Comparison of ENCODE assay signal across 8 cellular contexts in the genomic region with DNA sequence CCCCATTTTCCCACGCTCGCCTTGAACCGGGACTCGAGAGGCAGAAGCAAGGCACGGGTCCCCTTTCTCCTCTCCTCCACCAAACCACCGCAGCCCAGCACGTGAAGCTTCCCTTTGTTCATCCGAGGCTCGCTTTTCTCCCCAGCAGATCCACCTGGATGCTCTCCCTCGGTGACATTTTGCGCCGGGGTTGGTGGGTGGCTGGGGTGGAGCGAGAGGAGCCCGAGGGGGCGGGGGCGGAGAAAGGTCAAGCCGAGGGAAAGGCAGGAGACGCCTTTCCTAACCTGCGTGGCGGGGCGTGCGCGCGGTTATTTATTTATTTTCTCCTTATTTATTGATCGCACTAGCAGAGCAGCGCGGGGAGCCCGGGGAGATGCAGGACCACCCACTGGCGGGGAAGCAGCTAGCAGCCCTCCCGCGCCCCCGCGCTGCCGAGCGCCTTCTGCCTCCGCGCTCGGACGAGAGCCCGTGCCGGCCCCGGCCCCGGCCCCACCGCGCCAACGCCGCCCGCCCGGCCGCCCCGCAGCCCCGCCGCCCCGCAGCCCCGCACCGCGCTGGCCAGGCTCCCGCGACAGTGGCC.
A peak's percentile ranks its signal among the peaks of the same experiment; 100 is the strongest.
DNase-seq lines count a peak whose midpoint lies in the region; ATAC-seq and TF ChIP-seq lines count a peak whose summit lies in the region.

A gene (plus strand): TSS at position 280 of the 580 bp plus-strand sequence.

- H3K9me3 Mint-ChIP-seq in activated naive CD8-positive, alpha-beta T cell treated with anti-CD3 and anti-CD28 coated beads, Interleukin-2, amount 50 U/mL, for 24 hours, result peaks cover 8% of the 10 kb centered on the region
- peaks cover 0 to 4% of the 10 kb centered on the region in 2 donors for H3K9me3 Mint-ChIP-seq in stimulated activated naive B cell treated with anti-CD40 and anti-IgM and Interleukin-4, amounts not matched to agents 10 μg/mL and 1 μg/mL and 100 μg/mL, for 72 hours

- H3K4me3 Mint-ChIP-seq in activated naive CD8-positive, alpha-beta T cell treated with anti-CD3 and anti-CD28 coated beads, Interleukin-2, amount 50 U/mL, for 24 hours, result peak within 1 kb of the TSS; percentile 26
- peak within 1 kb of the TSS; percentile 77 to 79 for H3K4me3 Mint-ChIP-seq in stimulated activated naive B cell treated with anti-CD40 and anti-IgM and Interleukin-4, amounts not matched to agents 10 μg/mL and 1 μg/mL and 100 μg/mL, for 72 hours

- DNase-seq in DMS53 (lab: John Stamatoyannopoulos, UW), result peak; percentile 79
- peak; percentile 49 for DNase-seq in GM20000 (ENCODE audit: low spot score)
- DNase-seq in activated naive CD8-positive, alpha-beta T cell treated with anti-CD3 and anti-CD28 coated beads, Interleukin-2, amount 50 U/mL, for 24 hours, result no peak
- no peak for DNase-seq in stimulated activated naive B cell treated with anti-CD40 and anti-IgM and Interleukin-4, amounts not matched to agents 10 μg/mL and 1 μg/mL and 100 μg/mL, for 72 hours
- no peak for DNase-seq in stimulated activated CD4-positive, alpha-beta T cell treated with anti-CD3 and anti-CD28 coated beads, Interleukin-2, amount 100 ng/mL, for 24 hours

- no peak for TF ChIP-seq CTCF in GM20000 (IDR thresholded peaks at IDR 0.05; ENCODE audit: extremely low read depth, missing control alignments)

- H3K27ac Mint-ChIP-seq in activated naive CD8-positive, alpha-beta T cell treated with anti-CD3 and anti-CD28 coated beads, Interleukin-2, amount 50 U/mL, for 24 hours, result no peak within 1 kb of the TSS
- peak within 1 kb of the TSS; percentile 42 for H3K27ac Mint-ChIP-seq in stimulated activated naive B cell treated with anti-CD40 and anti-IgM and Interleukin-4, amounts not matched to agents 10 μg/mL and 1 μg/mL and 100 μg/mL, for 72 hours

- peaks cover 10% of the 10 kb centered on the region for H3K4me1 Mint-ChIP-seq in activated naive CD8-positive, alpha-beta T cell treated with anti-CD3 and anti-CD28 coated beads, Interleukin-2, amount 50 U/mL, for 24 hours
- peaks cover 7 to 16% of the 10 kb centered on the region in 2 donors for H3K4me1 Mint-ChIP-seq in stimulated activated naive B cell treated with anti-CD40 and anti-IgM and Interleukin-4, amounts not matched to agents 10 μg/mL and 1 μg/mL and 100 μg/mL, for 72 hours

- peaks cover 31% of the 10 kb centered on the region for H3K27me3 Mint-ChIP-seq in activated naive CD8-positive, alpha-beta T cell treated with anti-CD3 and anti-CD28 coated beads, Interleukin-2, amount 50 U/mL, for 24 hours
- H3K27me3 Mint-ChIP-seq in stimulated activated naive B cell treated with anti-CD40 and anti-IgM and Interleukin-4, amounts not matched to agents 10 μg/mL and 1 μg/mL and 100 μg/mL, for 72 hours, result peaks cover 36 to 37% of the 10 kb centered on the region in 2 donors

- ATAC-seq in HG03571 (IDR thresholded peaks at IDR 0.05; ENCODE audit: unreplicated experiment) (peak; percentile 36), HG03025 (IDR thresholded peaks at IDR 0.05; ENCODE audit: low FRiP score, unreplicated experiment) (no peak)
- ATAC-seq in activated naive CD8-positive, alpha-beta T cell treated with anti-CD3 and anti-CD28 coated beads, Interleukin-2, amount 50 U/mL, for 24 hours, result no peak
- peak in 1 of 2 donors; percentile 18 for ATAC-seq in stimulated activated naive B cell treated with anti-CD40 and anti-IgM and Interleukin-4, amounts not matched to agents 10 μg/mL and 1 μg/mL and 100 μg/mL, for 72 hours (replicated peaks)

- no peaks in the 10 kb centered on the region for H3K36me3 Mint-ChIP-seq in activated naive CD8-positive, alpha-beta T cell treated with anti-CD3 and anti-CD28 coated beads, Interleukin-2, amount 50 U/mL, for 24 hours (ENCODE audit: low read depth)
- H3K36me3 Mint-ChIP-seq in stimulated activated naive B cell treated with anti-CD40 and anti-IgM and Interleukin-4, amounts not matched to agents 10 μg/mL and 1 μg/mL and 100 μg/mL, for 72 hours, result peaks cover 0 to 2% of the 10 kb centered on the region in 2 donors

- peak within 1 kb of the TSS; percentile 66 for H3K4me3 ChIP-seq in iPS-11a (ENCODE audit: low read depth, low read length)

Comparison
In these comparisons a context has a peak if more than half of its experiments do, and no peak if none do; other contexts are left out.
1. DNase-seq: peak in DMS53 (single experiment) and GM20000 (single experiment); none in activated naive CD8-positive, alpha-beta T cell treated with anti-CD3 and anti-CD28 coated beads, Interleukin-2, amount 50 U/mL, for 24 hours (single experiment), stimulated activated naive B cell treated with anti-CD40 and anti-IgM and Interleukin-4, amounts not matched to agents 10 μg/mL and 1 μg/mL and 100 μg/mL, for 72 hours (single experiment) and stimulated activated CD4-positive, alpha-beta T cell treated with anti-CD3 and anti-CD28 coated beads, Interleukin-2, amount 100 ng/mL, for 24 hours (0 of 2).